In genomic region chr6:88584581-88584980, GRCh38 we compare ENCODE assay signal across 17 cellular contexts.
"Had no signal": no experiment of that assay in that cellular context is flagged by ENCODE, and none has a peak within 500 bp of the region (broad histone marks: within the 10 kb centered on the region; RNA-seq: fewer than 3 reads in every experiment).

No MANE protein-coding gene starts in this region.

- DNase-seq: activated B cell treated with CpG ODN at 0.5 μM for 24 hours; activated CD4-positive, alpha-beta T cell treated with anti-CD3 and anti-CD28 coated beads, Interleukin-2, amount 10 ng/mL, durations not matched to agents 7 days and 5 days; activated CD8-positive, alpha-beta memory T cell treated with anti-CD3 and anti-CD28 coated beads, Interleukin-2, amount 50 U/mL, for 48 hours; activated gamma-delta T cell; activated T-cell treated with anti-CD3 and anti-CD28 coated beads, Interleukin-2, amount 50 U/mL, for 72 hours; erythroblast; heart right ventricle; left colon; naive thymus-derived CD4-positive, alpha-beta T cell; retina; tibial artery; uterus had no signal

- H3K4me3 ChIP-seq: breast epithelium, gastroesophageal sphincter, heart right ventricle, lung, tibial artery, uterus had no signal

- ATAC-seq: activated naive CD4-positive, alpha-beta T cell treated with anti-CD3 and anti-CD28 coated beads, Interleukin-2, amount 50 U/mL, for 72 hours; activated T-cell treated with anti-CD3 and anti-CD28 coated beads, Interleukin-2, amount 50 U/mL, for 72 hours; gastroesophageal sphincter; heart right ventricle; left colon; naive thymus-derived CD4-positive, alpha-beta T cell; stimulated activated effector memory CD8-positive, alpha-beta T cell treated with anti-CD3 and anti-CD28 coated beads, Interleukin-12 subunit alpha, Interleukin-12 subunit beta, amount 100 ng/mL, for 72 hours had no signal
